ENCODE assay signal across 15 cellular contexts in the genomic region with DNA sequence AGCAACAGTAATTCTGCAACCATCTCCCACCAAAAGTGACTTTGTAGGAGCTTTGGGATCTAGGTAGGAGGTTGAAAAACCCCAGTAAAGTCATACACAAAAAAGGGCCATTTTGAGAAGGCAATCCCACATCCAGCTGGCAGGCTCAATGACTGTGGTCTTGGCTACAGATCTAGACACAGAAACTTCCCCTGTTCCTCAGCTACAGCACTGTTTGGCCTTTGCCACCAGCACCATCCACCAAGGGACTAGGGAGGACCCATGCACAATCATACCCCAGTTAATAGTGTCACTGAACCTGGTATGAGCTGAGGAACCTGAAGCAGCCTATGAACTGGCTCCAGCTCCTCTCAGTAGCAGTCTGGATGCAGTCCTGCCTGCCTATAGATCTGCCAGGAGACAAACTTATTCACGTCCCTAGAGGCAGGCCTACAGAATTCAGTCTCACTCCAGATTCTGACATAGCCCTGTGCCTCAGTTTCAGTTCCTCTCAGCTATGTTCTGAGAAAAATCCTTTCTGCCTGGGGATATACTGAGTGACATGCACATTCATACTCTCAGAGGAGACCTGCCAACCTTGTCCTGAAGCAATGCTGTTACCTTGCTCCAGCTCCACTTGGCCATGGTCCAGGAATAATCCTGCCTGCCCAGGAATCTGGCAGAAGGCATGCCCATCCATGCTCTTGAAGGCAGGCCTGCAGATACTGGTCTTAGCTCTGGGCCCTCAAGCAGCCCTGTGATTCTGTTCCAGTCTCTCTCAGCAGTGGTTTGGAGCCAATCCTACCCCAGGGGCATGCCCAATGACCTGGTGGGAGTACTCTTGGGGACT.
DNase-seq lines count a peak whose midpoint lies in the region; ATAC-seq and TF ChIP-seq lines count a peak whose summit lies in the region.
"Had no signal": no experiment of that assay in that cellular context is flagged by ENCODE, and none has a peak within 500 bp of the region (broad histone marks: within the 10 kb centered on the region; RNA-seq: fewer than 3 reads in every experiment).

No MANE protein-coding gene starts in this region.

- no peaks in the 10 kb centered on the region for H3K27me3 Mint-ChIP-seq in activated naive CD8-positive, alpha-beta T cell treated with anti-CD3 and anti-CD28 coated beads, Interleukin-2, amount 50 U/mL, for 24 hours

- no peaks in the 10 kb centered on the region for H3K36me3 Mint-ChIP-seq in activated naive CD8-positive, alpha-beta T cell treated with anti-CD3 and anti-CD28 coated beads, Interleukin-2, amount 50 U/mL, for 24 hours (ENCODE audit: low read depth)
- H3K36me3 Mint-ChIP-seq: neural progenitor cell had no signal

- H3K27ac Mint-ChIP-seq in activated naive CD8-positive, alpha-beta T cell treated with anti-CD3 and anti-CD28 coated beads, Interleukin-2, amount 50 U/mL, for 24 hours, result no peak overlapping the region
- H3K27ac Mint-ChIP-seq: neural progenitor cell had no signal

- ATAC-seq in GM18505 (IDR thresholded peaks at IDR 0.05; ENCODE audit: unreplicated experiment), result peak; percentile 91
- peak; percentile 70 for ATAC-seq in GM21529 (IDR thresholded peaks at IDR 0.05; ENCODE audit: unreplicated experiment)
- ATAC-seq in HG03139 (IDR thresholded peaks at IDR 0.05; ENCODE audit: unreplicated experiment), result peak; percentile 75
- no peak for ATAC-seq in activated naive CD8-positive, alpha-beta T cell treated with anti-CD3 and anti-CD28 coated beads, Interleukin-2, amount 50 U/mL, for 24 hours

- no peak for TF ChIP-seq POLR2A in GM18505 (IDR thresholded peaks at IDR 0.05; ENCODE audit: borderline replicate concordance, extremely low read depth, insufficient read depth, insufficient read length)

- no peak overlapping the region for H3K4me3 Mint-ChIP-seq in activated naive CD8-positive, alpha-beta T cell treated with anti-CD3 and anti-CD28 coated beads, Interleukin-2, amount 50 U/mL, for 24 hours
- H3K4me3 Mint-ChIP-seq: neural progenitor cell had no signal

- DNase-seq in RPMI8226 (peak; percentile 7), RKO (ENCODE audit: low spot score) (no peak), medulla oblongata (ENCODE audit: extremely low spot score) (no peak), GDM1 (lab: John Stamatoyannopoulos, UW) (no peak)
- no peak for DNase-seq in activated naive CD8-positive, alpha-beta T cell treated with anti-CD3 and anti-CD28 coated beads, Interleukin-2, amount 50 U/mL, for 24 hours
- DNase-seq: dermis blood vessel endothelial cell, foreskin melanocyte, GF-D8, kidney, NCI-H2081 treated with DMSO at 0.1 percent for 48 hours, PC-9 had no signal

- H3K9me3 Mint-ChIP-seq in activated naive CD8-positive, alpha-beta T cell treated with anti-CD3 and anti-CD28 coated beads, Interleukin-2, amount 50 U/mL, for 24 hours, result peaks cover 7% of the 10 kb centered on the region

- H3K4me1 Mint-ChIP-seq in activated naive CD8-positive, alpha-beta T cell treated with anti-CD3 and anti-CD28 coated beads, Interleukin-2, amount 50 U/mL, for 24 hours, result no peaks in the 10 kb centered on the region
- H3K4me1 Mint-ChIP-seq: neural progenitor cell had no signal
